In the genomic region with DNA sequence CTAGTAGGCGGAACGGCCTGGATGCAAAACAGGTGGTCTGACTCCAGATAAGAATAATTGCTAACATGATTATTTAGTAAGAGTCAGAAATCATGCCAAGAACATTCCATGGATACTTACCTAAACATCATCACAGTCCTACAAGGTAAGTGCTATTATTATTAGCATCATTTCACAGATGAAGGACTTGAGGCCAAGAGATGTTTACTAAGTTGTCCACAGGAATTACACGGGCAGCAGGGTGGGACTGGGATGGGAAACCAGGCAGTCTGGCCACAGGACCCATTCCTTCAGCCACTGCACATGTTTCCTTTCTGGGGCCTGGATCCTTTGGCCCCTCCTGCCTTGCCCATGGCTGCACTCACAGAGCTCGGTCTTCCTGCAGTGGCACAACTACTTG, we compare ENCODE assay signal across 16 cellular contexts.
"Had no signal": no experiment of that assay in that cellular context is flagged by ENCODE, and none has a peak within 500 bp of the region (broad histone marks: within the 10 kb centered on the region; RNA-seq: fewer than 3 reads in every experiment).

No MANE protein-coding gene starts in this region.

- H3K27me3 ChIP-seq: dorsolateral prefrontal cortex, foreskin keratinocyte, suprapubic skin, transverse colon had no signal

- H3K36me3 ChIP-seq: suprapubic skin, transverse colon had no signal

- DNase-seq: activated CD4-positive, alpha-beta T cell treated with anti-CD3 and anti-CD28 coated beads for 48 hours; activated CD4-positive, CD25-positive, alpha-beta regulatory T cell; activated CD8-positive, alpha-beta T cell treated with anti-CD3 and anti-CD28 coated beads for 36 hours; activated naive CD4-positive, alpha-beta T cell treated with anti-CD3 and anti-CD28 coated beads, Interleukin-2, amount 10 ng/mL, durations not matched to agents 7 days and 5 days; activated naive CD8-positive, alpha-beta T cell treated with anti-CD3 and anti-CD28 coated beads, Interleukin-2, amount 50 U/mL, for 24 hours; activated T-cell treated with anti-CD3 and anti-CD28 coated beads, Interleukin-2, amount 50 U/mL, for 24 hours; aorta; foreskin keratinocyte; glutamatergic neuron; kidney; retina; T-helper 1 cell; T-helper 9 cell; transverse colon had no signal

- H3K4me3 ChIP-seq: dorsolateral prefrontal cortex, suprapubic skin, transverse colon had no signal

- H3K4me1 ChIP-seq: foreskin keratinocyte, suprapubic skin had no signal

- H3K27ac ChIP-seq: dorsolateral prefrontal cortex, foreskin keratinocyte, suprapubic skin, transverse colon had no signal

- H3K9me3 ChIP-seq: suprapubic skin, transverse colon had no signal

- ATAC-seq: activated CD8-positive, alpha-beta T cell treated with anti-CD3 and anti-CD28 coated beads for 36 hours; activated naive CD8-positive, alpha-beta T cell treated with anti-CD3 and anti-CD28 coated beads, Interleukin-2, amount 50 U/mL, for 24 hours; foreskin keratinocyte had no signal
